8 cellular contexts compared by ENCODE assay signal in genomic region chr22:31230871-31231621, GRCh38. TPM values are rescaled to one million over a fixed set of nuclear protein-coding genes. Genes with fewer than 3 reads are reported as not detected.
DNase-seq lines count a peak whose midpoint lies in the region; ATAC-seq, FAIRE-seq and TF ChIP-seq lines count a peak whose summit lies in the region.

No MANE protein-coding gene starts in this region.

- H3K27ac ChIP-seq in SU-DHL-6 (ENCODE audit: low read depth, low read length) (no peak overlapping the region), brain microvascular endothelial cell (no peak overlapping the region), kidney (ENCODE audit: low read depth in 2 of 2, low read length in 2 of 2) (peak overlapping the region in 1 of 2 donors; percentile 26)

- ATAC-seq in GM21723 (IDR thresholded peaks at IDR 0.05; ENCODE audit: unreplicated experiment) (peak; percentile 55), HG03139 (IDR thresholded peaks at IDR 0.05; ENCODE audit: unreplicated experiment) (no peak), GM21526 (IDR thresholded peaks at IDR 0.05; ENCODE audit: low FRiP score, unreplicated experiment) (no peak)

- H3K79me2 ChIP-seq in SU-DHL-6 (ENCODE audit: insufficient read depth, low read length), result peaks cover 10% of the 10 kb centered on the region; the same call in 1 of the 2 replicates

- peaks cover 0 to 2% (median 0%) of the 10 kb centered on the region in 3 donors for H3K27me3 Mint-ChIP-seq in CD14-positive monocyte (ENCODE audit: low read depth in 3 of 3)

- no peaks in the 10 kb centered on the region for H3K9me2 ChIP-seq in SU-DHL-6 (replicated peaks; ENCODE audit: insufficient read depth, low read length)

- H3K36me3 Mint-ChIP-seq in CD14-positive monocyte, result peaks cover 29 to 52% of the 10 kb centered on the region in 2 donors

- H3K4me3 Mint-ChIP-seq in CD14-positive monocyte, result peak overlapping the region in 1 of 2 donors; percentile 61

- FAIRE-seq in kidney (lab: Jason Lieb, UNC), result no peak

- no peak overlapping the region for H3K9ac ChIP-seq in SU-DHL-6 (ENCODE audit: low read length)
- no peak overlapping the region for H3K9ac ChIP-seq in kidney (ENCODE audit: low read length in 2 of 2)

- H3K4me2 ChIP-seq in SU-DHL-6 (ENCODE audit: low read depth, low read length, poor library complexity, severe bottlenecking), result no peak overlapping the region

- H3K4me3 ChIP-seq in SU-DHL-6 (ENCODE audit: insufficient read depth, low read length, poor library complexity, severe bottlenecking) (no peak overlapping the region), brain microvascular endothelial cell (ENCODE audit: low read depth, low read length) (no peak overlapping the region), kidney (ENCODE audit: low read length in 2 of 2) (no peak overlapping the region)

- intact Hi-C loops in CD14-positive monocyte (cut with micrococcal nuclease) (loop anchor here (5.0 to 10.0 kb wide), 5 partner anchors 59 to 266 kb away; partner anchors contain the start of genes SELENOM (in 2 of the 2), MORC2 (in 1 of the 2), PIK3IP1 (in 1 of the 2) and TUG1 (in 1 of the 2)), kidney (cut with DNase I) (no loop called here)

- in situ Hi-C loops in brain microvascular endothelial cell (cut with HindIII; ENCODE audit: low pct_ligation_motif_present, low sequenced_read_pairs), result no loop called here

- H3K27me3 ChIP-seq in SU-DHL-6 (ENCODE audit: low read length) (no peaks in the 10 kb centered on the region), brain microvascular endothelial cell (replicated peaks) (no peaks in the 10 kb centered on the region)

- no peaks in the 10 kb centered on the region for H4K20me1 ChIP-seq in SU-DHL-6 (ENCODE audit: low read depth, low read length)

- no peak overlapping the region for H2AFZ ChIP-seq in SU-DHL-6 (ENCODE audit: low read depth, low read length, severe bottlenecking)

- H3K9me3 ChIP-seq in SU-DHL-6 (ENCODE audit: insufficient read depth, low read length) (no peaks in the 10 kb centered on the region), kidney (ENCODE audit: control insufficient read depth in 1 of 2, low read length in 2 of 2) (no peaks in the 10 kb centered on the region)

- H3K36me3 ChIP-seq in SU-DHL-6 (ENCODE audit: low read length), result no peaks in the 10 kb centered on the region; the same call in 1 of the 2 replicates
- no peaks in the 10 kb centered on the region for H3K36me3 ChIP-seq in brain microvascular endothelial cell (replicated peaks)
- H3K36me3 ChIP-seq in kidney (ENCODE audit: control insufficient read depth in 1 of 2, insufficient read depth in 2 of 2, low read length in 2 of 2), result peaks cover 0 to 3% of the 10 kb centered on the region in 2 donors

- H3K4me1 ChIP-seq in kidney (ENCODE audit: control insufficient read depth in 1 of 2, insufficient read depth in 1 of 2, low read depth in 1 of 2, low read length in 2 of 2), result peaks cover 14 to 20% of the 10 kb centered on the region in 2 donors

- peaks cover 83% of the 10 kb centered on the region for H3K4me1 Mint-ChIP-seq in CD14-positive monocyte

- TF ChIP-seq CTCF in CD14-positive monocyte (IDR thresholded peaks at IDR 0.05), result peak; percentile 90
- peak; percentile 32 for TF ChIP-seq CTCF in SU-DHL-6 (IDR thresholded peaks at IDR 0.05; ENCODE audit: insufficient read depth, low read length, poor library complexity, severe bottlenecking)
- peak; percentile 83 for TF ChIP-seq CTCF in brain microvascular endothelial cell (IDR thresholded peaks at IDR 0.05; ENCODE audit: low read depth, low read length, missing control alignments)
- TF ChIP-seq CTCF in kidney (IDR thresholded peaks at IDR 0.05; ENCODE audit: borderline replicate concordance, extremely low read depth, insufficient read depth), result peak; percentile 78

- H3K9me3 Mint-ChIP-seq in CD14-positive monocyte, result no peaks in the 10 kb centered on the region

- no peaks in the 10 kb centered on the region for H3F3A ChIP-seq in SU-DHL-6 (ENCODE audit: insufficient read depth)

- DNase-seq in CD14-positive monocyte (ENCODE audit: low spot score), result peak; percentile 57
- peak; percentile 54 for DNase-seq in brain microvascular endothelial cell
- no peak for DNase-seq in kidney
- peak; percentile 22 to 53 for DNase-seq in stimulated activated CD4-positive, alpha-beta T cell treated with anti-CD3 and anti-CD28 coated beads, Interleukin-4, amount 100 ng/mL, for 4 hours

- peak overlapping the region; percentile 94 to 99 (median 99) for H3K27ac Mint-ChIP-seq in CD14-positive monocyte

RNA-seq across cellular contexts. Expression of gene LIMK2, which starts 18.9 kb away (rescaled TPM):
- 10 to 100 TPM in 1 of 2 donors, 1 to 10 TPM in 1; 5.5 to 10.1 TPM for polyA plus RNA-seq in CD14-positive monocyte
- total RNA-seq in kidney, result 48.2 TPM
- 20.3 TPM for polyA plus RNA-seq in kidney (ENCODE audit: insufficient read depth, low read depth, low replicate concordance)

Comparison
In these comparisons a context has a peak if more than half of its experiments do, and no peak if none do; other contexts are left out.
1. CTCF ChIP-seq: peak in every context shown above with its lines; median percentile 90 in CD14-positive monocyte; 83 in brain microvascular endothelial cell; 78 in kidney; 32 in SU-DHL-6.